Comparison of ENCODE assay signal across 13 cellular contexts in the genomic region with DNA sequence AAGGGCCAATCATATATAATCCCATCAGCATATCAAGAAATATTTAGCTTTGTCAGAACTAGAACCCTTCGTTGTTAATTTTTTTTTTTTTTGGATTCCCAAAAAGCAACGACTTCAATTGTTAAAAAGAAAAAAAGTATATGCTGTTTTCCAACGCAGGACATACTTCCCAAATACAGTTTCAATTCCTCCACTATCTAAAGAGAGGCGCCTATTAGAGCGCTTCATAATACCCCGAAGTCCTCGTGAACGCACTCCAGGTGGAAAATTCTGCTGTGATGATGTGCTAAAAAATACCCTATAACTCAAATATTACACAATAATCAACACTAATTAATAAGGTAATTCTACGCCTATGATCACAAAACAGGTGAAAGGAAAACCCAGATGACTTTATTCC. TPM values are rescaled to one million over a fixed set of nuclear protein-coding genes. Genes with fewer than 3 reads are reported as not detected.
DNase-seq lines count a peak whose midpoint lies in the region; ATAC-seq and TF ChIP-seq lines count a peak whose summit lies in the region.
"Had no signal": no experiment of that assay in that cellular context is flagged by ENCODE, and none has a peak within 500 bp of the region (broad histone marks: within the 10 kb centered on the region; RNA-seq: fewer than 3 reads in every experiment).

No MANE protein-coding gene starts in this region.

- ATAC-seq in T-helper 17 cell = no peak
- no peak for ATAC-seq in stimulated activated effector memory CD8-positive, alpha-beta T cell treated with anti-CD3 and anti-CD28 coated beads, Interleukin-12 subunit alpha, Interleukin-12 subunit beta, amount 100 ng/mL, for 72 hours

- H3K27me3 ChIP-seq in esophagus squamous epithelium = no peaks in the 10 kb centered on the region
- H3K27me3 ChIP-seq: right lobe of liver had no signal

- intact Hi-C loops in esophagus squamous epithelium (cut with DNase I) = no loop called here

- peak overlapping the region in 3 of 4 donors; percentile 2 to 48 (median 39) for H3K27ac ChIP-seq in esophagus squamous epithelium

- no peak for DNase-seq in activated T-cell treated with anti-CD3 and anti-CD28 coated beads, Interleukin-2, amount 50 U/mL, for 24 hours
- DNase-seq in activated T-cell treated with anti-CD3 and anti-CD28 coated beads, Interleukin-2, amount 50 U/mL, for 1 hour = no peak
- no peak for DNase-seq in T-helper 17 cell
- no peak for DNase-seq in esophagus squamous epithelium (lab: John Stamatoyannopoulos, UW)
- no peak for DNase-seq in stimulated activated effector memory CD8-positive, alpha-beta T cell treated with anti-CD3 and anti-CD28 coated beads, Interleukin-12 subunit alpha, Interleukin-12 subunit beta, amount 100 ng/mL, for 72 hours (ENCODE audit: low spot score in 2 of 2)
- no peak for DNase-seq in NCI-H128 (lab: John Stamatoyannopoulos, UW; ENCODE audit: unreplicated experiment)
- no peak for DNase-seq in SKM-1 (lab: John Stamatoyannopoulos, UW; ENCODE audit: unreplicated experiment)
- DNase-seq in KBM-7 = no peak
- DNase-seq: activated T-cell treated with anti-CD3 and anti-CD28 coated beads for 4 hours, DMS79, mucosa of descending colon, right lobe of liver, trophoblast cell had no signal

- peaks cover 28 to 84% (median 33%) of the 10 kb centered on the region in 3 donors for H3K4me1 ChIP-seq in esophagus squamous epithelium

- H3K27ac Mint-ChIP-seq in activated T-cell treated with anti-CD3 and anti-CD28 coated beads, Interleukin-2, amount 50 U/mL, for 24 hours = peak overlapping the region; percentile 5
- peak overlapping the region; percentile 97 for H3K27ac Mint-ChIP-seq in T-helper 17 cell
- H3K27ac Mint-ChIP-seq in stimulated activated effector memory CD8-positive, alpha-beta T cell treated with anti-CD3 and anti-CD28 coated beads, Interleukin-12 subunit alpha, Interleukin-12 subunit beta, amount 100 ng/mL, for 72 hours = peak overlapping the region; percentile 32

- peaks cover 65% of the 10 kb centered on the region for H3K4me1 Mint-ChIP-seq in activated T-cell treated with anti-CD3 and anti-CD28 coated beads, Interleukin-2, amount 50 U/mL, for 24 hours (ENCODE audit: low read depth)
- H3K4me1 Mint-ChIP-seq in T-helper 17 cell = peaks cover 50% of the 10 kb centered on the region
- peaks cover 71% of the 10 kb centered on the region for H3K4me1 Mint-ChIP-seq in stimulated activated effector memory CD8-positive, alpha-beta T cell treated with anti-CD3 and anti-CD28 coated beads, Interleukin-12 subunit alpha, Interleukin-12 subunit beta, amount 100 ng/mL, for 72 hours

- H3K27me3 Mint-ChIP-seq in activated T-cell treated with anti-CD3 and anti-CD28 coated beads, Interleukin-2, amount 50 U/mL, for 24 hours = no peaks in the 10 kb centered on the region
- no peaks in the 10 kb centered on the region for H3K27me3 Mint-ChIP-seq in T-helper 17 cell

- peaks cover 53% of the 10 kb centered on the region for H3K36me3 Mint-ChIP-seq in activated T-cell treated with anti-CD3 and anti-CD28 coated beads, Interleukin-2, amount 50 U/mL, for 24 hours (ENCODE audit: low read depth)
- H3K36me3 Mint-ChIP-seq in T-helper 17 cell (ENCODE audit: low read depth) = peaks cover 6% of the 10 kb centered on the region
- peaks cover 78% of the 10 kb centered on the region for H3K36me3 Mint-ChIP-seq in stimulated activated effector memory CD8-positive, alpha-beta T cell treated with anti-CD3 and anti-CD28 coated beads, Interleukin-12 subunit alpha, Interleukin-12 subunit beta, amount 100 ng/mL, for 72 hours

- H3K9me3 Mint-ChIP-seq in activated T-cell treated with anti-CD3 and anti-CD28 coated beads, Interleukin-2, amount 50 U/mL, for 24 hours = no peaks in the 10 kb centered on the region
- no peaks in the 10 kb centered on the region for H3K9me3 Mint-ChIP-seq in stimulated activated effector memory CD8-positive, alpha-beta T cell treated with anti-CD3 and anti-CD28 coated beads, Interleukin-12 subunit alpha, Interleukin-12 subunit beta, amount 100 ng/mL, for 72 hours

- TF ChIP-seq POLR2A in esophagus squamous epithelium (IDR thresholded peaks at IDR 0.05) = no peak

- in situ Hi-C loops in KBM-7 (cut with MboI; ENCODE audit: low pct_unique_long_range_greater_than_20kb, low sequenced_read_pairs) = no loop called here

- 44 to 47% methylated on average over 9 of the region's 9 CpGs for WGBS in esophagus squamous epithelium, 2 donors

- H3K4me3 ChIP-seq in esophagus squamous epithelium = no peak overlapping the region
- H3K4me3 ChIP-seq: mucosa of descending colon, right lobe of liver had no signal

- H3K36me3 ChIP-seq in esophagus squamous epithelium = no peaks in the 10 kb centered on the region
- H3K36me3 ChIP-seq: right lobe of liver had no signal

- TF ChIP-seq CTCF in esophagus squamous epithelium (IDR thresholded peaks at IDR 0.05) = no peak

- H3K9me3 ChIP-seq in T-helper 17 cell (ENCODE audit: control insufficient read depth, low read length, poor library complexity, severe bottlenecking) (no peaks in the 10 kb centered on the region), esophagus squamous epithelium (no peaks in the 10 kb centered on the region)
- H3K9me3 ChIP-seq: mucosa of descending colon, right lobe of liver had no signal

- H3K4me3 Mint-ChIP-seq in activated T-cell treated with anti-CD3 and anti-CD28 coated beads, Interleukin-2, amount 50 U/mL, for 24 hours = no peak overlapping the region
- no peak overlapping the region for H3K4me3 Mint-ChIP-seq in T-helper 17 cell
- no peak overlapping the region for H3K4me3 Mint-ChIP-seq in stimulated activated effector memory CD8-positive, alpha-beta T cell treated with anti-CD3 and anti-CD28 coated beads, Interleukin-12 subunit alpha, Interleukin-12 subunit beta, amount 100 ng/mL, for 72 hours

RNA-seq across cellular contexts. Expression of a gene that starts 20.8 kb away (rescaled TPM):
- total RNA-seq in T-helper 17 cell = 100 to 1,000 TPM; 102 to 132 TPM
- total RNA-seq in esophagus squamous epithelium = 10 to 100 TPM; 21.3 to 43.1 (median 35.7) TPM

Comparison
In these comparisons a context has a peak if more than half of its experiments do, and no peak if none do; other contexts are left out.
1. H3K27ac Mint-ChIP-seq: peak in every context shown above with its lines; median percentile 97 in T-helper 17 cell; 32 in stimulated activated effector memory CD8-positive, alpha-beta T cell treated with anti-CD3 and anti-CD28 coated beads, Interleukin-12 subunit alpha, Interleukin-12 subunit beta, amount 100 ng/mL, for 72 hours; 5 in activated T-cell treated with anti-CD3 and anti-CD28 coated beads, Interleukin-2, amount 50 U/mL, for 24 hours.